ENCODE assay signal across 9 cellular contexts in the genomic region with DNA sequence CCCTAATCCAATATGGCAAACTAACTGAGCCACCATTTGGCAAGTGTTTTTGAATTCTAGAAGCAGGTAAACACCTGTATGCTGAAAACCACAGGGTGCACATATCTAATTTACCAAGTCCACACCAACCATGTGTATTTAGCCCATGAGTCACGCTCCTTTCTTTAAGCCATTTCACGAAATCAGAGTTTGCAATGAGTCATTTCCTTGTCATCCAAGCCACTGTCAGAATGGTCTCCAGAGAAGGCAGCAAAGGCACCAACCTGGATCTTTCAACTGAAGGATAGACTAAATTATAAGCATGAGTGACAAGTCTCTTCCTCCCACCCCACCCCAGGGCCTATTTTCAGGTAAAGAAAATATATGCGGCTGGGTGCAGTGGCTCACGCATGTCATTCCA.
DNase-seq lines count a peak whose midpoint lies in the region; ATAC-seq and TF ChIP-seq lines count a peak whose summit lies in the region.
"Had no signal": no experiment of that assay in that cellular context is flagged by ENCODE, and none has a peak within 500 bp of the region (broad histone marks: within the 10 kb centered on the region; RNA-seq: fewer than 3 reads in every experiment).

No MANE protein-coding gene starts in this region.

- intact Hi-C loops in MCF 10A (cut with micrococcal nuclease) (no loop called here), breast epithelium (cut with DNase I; ENCODE audit: low total_unique reads) (no loop called here)

- H3K27ac ChIP-seq in breast epithelium (no peak overlapping the region), brain microvascular endothelial cell (no peak overlapping the region)

- H3K4me3 Mint-ChIP-seq in MCF 10A (ENCODE audit: unreplicated experiment) (no peak overlapping the region), IgD-negative memory B cell (no peak overlapping the region)
- peak overlapping the region; percentile 13 for H3K4me3 Mint-ChIP-seq in stimulated activated memory B cell treated with anti-CD40 and anti-IgM and Interleukin-4, amounts not matched to agents 10 μg/mL and 1 μg/mL and 100 μg/mL, for 72 hours

- H3K4me1 Mint-ChIP-seq in MCF 10A (ENCODE audit: insufficient read depth, unreplicated experiment) (peaks cover 39% of the 10 kb centered on the region), IgD-negative memory B cell (peaks cover 25 to 37% (median 32%) of the 10 kb centered on the region in 3 donors)
- H3K4me1 Mint-ChIP-seq in stimulated activated memory B cell treated with anti-CD40 and anti-IgM and Interleukin-4, amounts not matched to agents 10 μg/mL and 1 μg/mL and 100 μg/mL, for 72 hours = peaks cover 83% of the 10 kb centered on the region

- no peaks in the 10 kb centered on the region for H3K27me3 ChIP-seq in breast epithelium
- peaks cover 2% of the 10 kb centered on the region for H3K27me3 ChIP-seq in brain microvascular endothelial cell (replicated peaks)

- peak overlapping the region; percentile 17 for H3K27ac Mint-ChIP-seq in MCF 10A (ENCODE audit: low read depth, unreplicated experiment)
- peak overlapping the region in 2 of 3 donors; percentile 63 to 64 for H3K27ac Mint-ChIP-seq in IgD-negative memory B cell
- peak overlapping the region; percentile 79 for H3K27ac Mint-ChIP-seq in stimulated activated memory B cell treated with anti-CD40 and anti-IgM and Interleukin-4, amounts not matched to agents 10 μg/mL and 1 μg/mL and 100 μg/mL, for 72 hours

- in situ Hi-C loops in brain microvascular endothelial cell (cut with HindIII; ENCODE audit: low pct_ligation_motif_present, low sequenced_read_pairs) = no loop called here

- ATAC-seq in stimulated activated memory B cell treated with anti-CD40 and anti-IgM and Interleukin-4, amounts not matched to agents 10 μg/mL and 1 μg/mL and 100 μg/mL, for 72 hours = peak; percentile 58
- no peak for ATAC-seq in GM19455 (IDR thresholded peaks at IDR 0.05; ENCODE audit: unreplicated experiment)
- no peak for ATAC-seq in GM18498 (IDR thresholded peaks at IDR 0.05; ENCODE audit: unreplicated experiment)

- H3K9me3 Mint-ChIP-seq in MCF 10A (ENCODE audit: unreplicated experiment) (no peaks in the 10 kb centered on the region), IgD-negative memory B cell (no peaks in the 10 kb centered on the region)
- H3K9me3 Mint-ChIP-seq in stimulated activated memory B cell treated with anti-CD40 and anti-IgM and Interleukin-4, amounts not matched to agents 10 μg/mL and 1 μg/mL and 100 μg/mL, for 72 hours = no peaks in the 10 kb centered on the region

- BruUV-seq in MCF 10A (replicated peaks; lab: Mats Ljungman, UMichigan) = no TSS peak

- H3K4me1 ChIP-seq in breast epithelium = no peaks in the 10 kb centered on the region

- H3K9me3 ChIP-seq in breast epithelium = no peaks in the 10 kb centered on the region

- DNase-seq in MCF 10A (ENCODE audit: unreplicated experiment) = peak; percentile 91
- no peak for DNase-seq in breast epithelium (ENCODE audit: low spot score in 2 of 2)
- DNase-seq in brain microvascular endothelial cell = peak; percentile 84
- no peak for DNase-seq in hippocampal formation (lab: John Stamatoyannopoulos, UW)
- DNase-seq: SHP77 had no signal

- TF ChIP-seq CTCF in MCF 10A (IDR thresholded peaks at IDR 0.05; ENCODE audit: unreplicated experiment) (no peak), breast epithelium (IDR thresholded peaks at IDR 0.05) (no peak), brain microvascular endothelial cell (IDR thresholded peaks at IDR 0.05; ENCODE audit: low read depth, low read length, missing control alignments) (no peak)

- no peaks in the 10 kb centered on the region for H3K36me3 ChIP-seq in breast epithelium
- no peaks in the 10 kb centered on the region for H3K36me3 ChIP-seq in brain microvascular endothelial cell (replicated peaks)

- H3K27me3 Mint-ChIP-seq in MCF 10A (ENCODE audit: insufficient read depth, unreplicated experiment) = no peaks in the 10 kb centered on the region
- no peaks in the 10 kb centered on the region for H3K27me3 Mint-ChIP-seq in IgD-negative memory B cell
- H3K27me3 Mint-ChIP-seq in stimulated activated memory B cell treated with anti-CD40 and anti-IgM and Interleukin-4, amounts not matched to agents 10 μg/mL and 1 μg/mL and 100 μg/mL, for 72 hours = no peaks in the 10 kb centered on the region

- H3K36me3 Mint-ChIP-seq in MCF 10A (ENCODE audit: insufficient read depth, unreplicated experiment) (no peaks in the 10 kb centered on the region), IgD-negative memory B cell (peaks cover 9% of the 10 kb centered on the region)
- peaks cover 86% of the 10 kb centered on the region for H3K36me3 Mint-ChIP-seq in stimulated activated memory B cell treated with anti-CD40 and anti-IgM and Interleukin-4, amounts not matched to agents 10 μg/mL and 1 μg/mL and 100 μg/mL, for 72 hours

- CTCF ChIA-PET in MCF 10A (lab: Yijun Ruan, JAX) = no interaction called here

- POLR2A ChIA-PET in MCF 10A (lab: Yijun Ruan, JAX) = no interaction called here

- H3K4me3 ChIP-seq in breast epithelium = no peak overlapping the region
- no peak overlapping the region for H3K4me3 ChIP-seq in brain microvascular endothelial cell (ENCODE audit: low read depth, low read length)

- no peak for TF ChIP-seq POLR2A in breast epithelium (IDR thresholded peaks at IDR 0.05)

Comparison
In these comparisons a context has a peak if more than half of its experiments do, and no peak if none do; other contexts are left out.
1. DNase-seq: peak in MCF 10A (single experiment) and brain microvascular endothelial cell (single experiment); none in breast epithelium (0 of 2) and hippocampal formation (0 of 2).
2. H3K27ac Mint-ChIP-seq: peak in every context shown above with its lines; median percentile 79 in stimulated activated memory B cell treated with anti-CD40 and anti-IgM and Interleukin-4, amounts not matched to agents 10 μg/mL and 1 μg/mL and 100 μg/mL, for 72 hours; 64 in IgD-negative memory B cell; 17 in MCF 10A.